In the genomic region with DNA sequence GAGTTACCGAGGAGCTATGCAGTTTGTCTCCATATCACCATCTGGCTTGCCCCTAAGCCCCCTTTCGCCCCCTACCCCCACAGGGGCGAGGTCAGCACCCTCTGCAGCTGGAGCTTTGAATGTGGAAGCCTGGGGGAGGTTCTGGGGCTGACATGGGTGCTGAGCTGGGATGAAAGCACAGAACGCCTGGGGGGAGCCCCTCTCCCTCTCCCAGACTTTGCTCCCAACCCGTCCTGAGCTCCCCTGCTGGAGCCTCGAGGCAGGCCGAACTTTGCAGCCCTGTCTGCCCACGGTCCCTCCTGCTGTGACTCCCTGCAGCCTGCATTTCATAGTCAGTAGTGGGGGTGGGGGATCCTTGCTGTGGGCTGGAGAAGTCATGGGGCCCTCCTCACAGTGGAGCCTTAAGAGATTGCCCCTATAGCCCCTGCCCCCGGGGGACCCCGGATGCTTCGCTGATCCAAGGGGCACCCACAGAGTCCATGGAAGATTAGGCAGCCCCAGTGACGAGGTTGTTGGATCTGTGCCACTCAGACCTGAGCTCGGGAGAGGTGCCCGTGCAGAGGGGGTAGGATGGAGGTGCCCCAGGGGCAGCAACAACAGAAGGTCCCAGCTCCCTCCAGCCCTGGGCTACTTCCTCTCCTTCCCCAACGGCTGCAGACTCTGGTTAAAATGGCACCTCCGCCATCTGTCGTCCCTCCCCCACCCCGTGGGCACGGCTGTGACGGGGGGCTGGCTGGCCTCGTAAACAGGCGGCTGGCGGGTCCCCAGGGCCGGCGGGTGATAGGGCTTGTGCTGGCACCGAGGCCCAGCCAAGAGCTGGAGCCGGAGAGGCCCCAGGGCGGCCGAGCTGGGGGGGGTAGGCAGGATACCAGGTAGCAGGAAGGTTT, we compare ENCODE assay signal across 1 cellular context.
TF ChIP-seq lines count a peak whose summit lies in the region.

No MANE protein-coding gene starts in this region.

TF ChIP-seq in HEK293, 187 proteins besides CTCF, POLR2A, EP300 and RAD21 (continued from another document):
- TF ChIP-seq, protein P1, sequence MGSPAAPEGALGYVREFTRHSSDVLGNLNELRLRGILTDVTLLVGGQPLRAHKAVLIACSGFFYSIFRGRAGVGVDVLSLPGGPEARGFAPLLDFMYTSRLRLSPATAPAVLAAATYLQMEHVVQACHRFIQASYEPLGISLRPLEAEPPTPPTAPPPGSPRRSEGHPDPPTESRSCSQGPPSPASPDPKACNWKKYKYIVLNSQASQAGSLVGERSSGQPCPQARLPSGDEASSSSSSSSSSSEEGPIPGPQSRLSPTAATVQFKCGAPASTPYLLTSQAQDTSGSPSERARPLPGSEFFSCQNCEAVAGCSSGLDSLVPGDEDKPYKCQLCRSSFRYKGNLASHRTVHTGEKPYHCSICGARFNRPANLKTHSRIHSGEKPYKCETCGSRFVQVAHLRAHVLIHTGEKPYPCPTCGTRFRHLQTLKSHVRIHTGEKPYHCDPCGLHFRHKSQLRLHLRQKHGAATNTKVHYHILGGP (tag by site-specific recombination; IDR thresholded peaks at IDR 0.05) = no peak
- TF ChIP-seq ZNF792 (tag by site-specific recombination; IDR thresholded peaks at IDR 0.05) (no peak), ZEB2 (tag by site-specific recombination; IDR thresholded peaks at IDR 0.05) (no peak), ZNF610 (tag by site-specific recombination; IDR thresholded peaks at IDR 0.05; ENCODE audit: borderline replicate concordance) (no peak), ZSCAN30 (tag by site-specific recombination; IDR thresholded peaks at IDR 0.05) (no peak), ZNF692 (tag by site-specific recombination; IDR thresholded peaks at IDR 0.05) (0 out of 2 replicates have a peak, but pooled peaks have one; percentile 40), ZNF112 (tag by site-specific recombination; IDR thresholded peaks at IDR 0.05) (no peak), BCL11B (tag by site-specific recombination; IDR thresholded peaks at IDR 0.05; ENCODE audit: low read depth) (no peak), SALL2 (tag by site-specific recombination; IDR thresholded peaks at IDR 0.05; ENCODE audit: borderline replicate concordance) (no peak), ZNF404 (tag by site-specific recombination; IDR thresholded peaks at IDR 0.05) (no peak), ZBTB8A (tag by site-specific recombination; IDR thresholded peaks at IDR 0.05) (peak; percentile 55; the same call in 1 of the 2 replicates), IKZF3 (tag by site-specific recombination; IDR thresholded peaks at IDR 0.05) (peak; percentile 35; the same call in 1 of the 2 replicates), ZNF426 (tag by site-specific recombination; IDR thresholded peaks at IDR 0.05) (no peak), ZNF121 (tag by site-specific recombination; IDR thresholded peaks at IDR 0.05) (no peak), YY2 (tag by site-specific recombination; IDR thresholded peaks at IDR 0.05) (peak; percentile 43; the same call in 1 of the 2 replicates), ZNF146 (tag by site-specific recombination; IDR thresholded peaks at IDR 0.05) (no peak), ZFHX2 (tag by site-specific recombination; conservative IDR thresholded peaks at IDR 0.05) (peak; percentile 79), ZNF311 (tag by site-specific recombination; IDR thresholded peaks at IDR 0.05; ENCODE audit: borderline replicate concordance) (no peak), ZNF292 (tag by site-specific recombination; IDR thresholded peaks at IDR 0.05; ENCODE audit: borderline replicate concordance, low read depth) (no peak), ZNF629 (tag by site-specific recombination; IDR thresholded peaks at IDR 0.05) (no peak), ZNF621 (tag by site-specific recombination; IDR thresholded peaks at IDR 0.05) (no peak), ZNF366 (tag by site-specific recombination; conservative IDR thresholded peaks at IDR 0.05) (no peak), GLIS2 (tag by site-specific recombination; IDR thresholded peaks at IDR 0.05) (peak; percentile 73), ZNF677 (tag by site-specific recombination; IDR thresholded peaks at IDR 0.05) (no peak), HIC1 (tag by site-specific recombination; IDR thresholded peaks at IDR 0.05) (peak; percentile 59; the same call in 1 of the 2 replicates), ZNF704 (tag by site-specific recombination; IDR thresholded peaks at IDR 0.05) (no peak), ZBTB10 (tag by site-specific recombination; IDR thresholded peaks at IDR 0.05) (no peak), KLF9 (tag by site-specific recombination; IDR thresholded peaks at IDR 0.05; ENCODE audit: low read depth) (no peak), ZNF513 (tag by site-specific recombination; IDR thresholded peaks at IDR 0.05) (no peak), ZNF202 (tag by site-specific recombination; IDR thresholded peaks at IDR 0.05; ENCODE audit: borderline replicate concordance) (no peak), ZNF10 (tag by site-specific recombination; IDR thresholded peaks at IDR 0.05) (no peak), ZNF26 (tag by site-specific recombination; IDR thresholded peaks at IDR 0.05) (no peak), ZBTB26 (tag by site-specific recombination; optimal IDR thresholded peaks at IDR 0.05) (peak; percentile 16), ZNF394 (tag by site-specific recombination; IDR thresholded peaks at IDR 0.05; ENCODE audit: borderline replicate concordance) (no peak; the same call in 1 of the 2 replicates), GFI1B (tag by site-specific recombination; IDR thresholded peaks at IDR 0.05) (no peak), TCF7L2 (IDR thresholded peaks at IDR 0.05; ENCODE audit: borderline replicate concordance, low read depth, low read length) (no peak)
- TF ChIP-seq, protein P2, sequence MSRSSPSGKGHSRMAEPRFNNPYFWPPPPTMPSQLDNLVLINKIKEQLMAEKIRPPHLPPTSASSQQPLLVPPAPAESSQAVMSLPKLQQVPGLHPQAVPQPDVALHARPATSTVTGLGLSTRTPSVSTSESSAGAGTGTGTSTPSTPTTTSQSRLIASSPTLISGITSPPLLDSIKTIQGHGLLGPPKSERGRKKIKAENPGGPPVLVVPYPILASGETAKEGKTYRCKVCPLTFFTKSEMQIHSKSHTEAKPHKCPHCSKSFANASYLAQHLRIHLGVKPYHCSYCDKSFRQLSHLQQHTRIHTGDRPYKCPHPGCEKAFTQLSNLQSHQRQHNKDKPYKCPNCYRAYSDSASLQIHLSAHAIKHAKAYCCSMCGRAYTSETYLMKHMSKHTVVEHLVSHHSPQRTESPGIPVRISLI (tag by site-specific recombination; IDR thresholded peaks at IDR 0.05) = no peak
- TF ChIP-seq, protein P3, sequence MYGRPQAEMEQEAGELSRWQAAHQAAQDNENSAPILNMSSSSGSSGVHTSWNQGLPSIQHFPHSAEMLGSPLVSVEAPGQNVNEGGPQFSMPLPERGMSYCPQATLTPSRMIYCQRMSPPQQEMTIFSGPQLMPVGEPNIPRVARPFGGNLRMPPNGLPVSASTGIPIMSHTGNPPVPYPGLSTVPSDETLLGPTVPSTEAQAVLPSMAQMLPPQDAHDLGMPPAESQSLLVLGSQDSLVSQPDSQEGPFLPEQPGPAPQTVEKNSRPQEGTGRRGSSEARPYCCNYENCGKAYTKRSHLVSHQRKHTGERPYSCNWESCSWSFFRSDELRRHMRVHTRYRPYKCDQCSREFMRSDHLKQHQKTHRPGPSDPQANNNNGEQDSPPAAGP (tag by site-specific recombination; IDR thresholded peaks at IDR 0.05) = no peak
